18 cellular contexts compared by ENCODE assay signal in the genomic region with DNA sequence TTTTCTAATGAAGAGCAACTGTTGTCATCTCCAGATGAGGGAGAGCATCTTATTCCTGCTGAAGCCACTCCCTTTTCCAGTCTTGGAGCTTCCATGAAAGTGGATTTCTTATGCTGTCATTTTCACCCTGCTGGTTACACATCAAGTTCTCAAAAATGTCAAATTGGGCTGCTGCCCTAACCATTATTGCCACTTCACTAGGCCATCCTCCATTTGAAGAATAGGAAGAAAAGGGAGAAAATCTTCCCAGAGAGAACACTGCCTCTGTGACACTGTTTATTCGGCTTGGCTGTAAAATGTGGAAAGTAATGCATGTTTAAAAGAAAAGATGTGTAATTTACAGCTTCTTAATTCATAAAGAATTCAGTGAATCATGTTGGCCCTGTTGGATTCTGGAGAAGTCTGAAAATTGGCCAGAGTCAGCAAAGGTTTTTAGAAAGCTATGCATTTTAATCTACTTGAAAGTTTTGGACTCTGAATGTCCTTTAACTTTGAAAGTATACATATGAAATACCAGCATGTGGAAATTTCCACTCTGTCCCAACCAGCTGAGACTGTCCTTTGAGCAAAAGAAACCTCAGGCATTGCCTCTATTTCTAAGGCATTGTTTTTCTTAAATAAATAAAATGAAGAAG.
DNase-seq lines count a peak whose midpoint lies in the region; ATAC-seq and TF ChIP-seq lines count a peak whose summit lies in the region.
"Had no signal": no experiment of that assay in that cellular context is flagged by ENCODE, and none has a peak within 500 bp of the region (broad histone marks: within the 10 kb centered on the region; RNA-seq: fewer than 3 reads in every experiment).

No MANE protein-coding gene starts in this region.

- ATAC-seq in GM18505 (IDR thresholded peaks at IDR 0.05; ENCODE audit: unreplicated experiment) = no peak
- ATAC-seq: SK-N-SH treated with all-trans-retinoic acid at 6 μM for 48 hours had no signal

- TF ChIP-seq POLR2A in GM18505 (IDR thresholded peaks at IDR 0.05; ENCODE audit: borderline replicate concordance, extremely low read depth, insufficient read depth, insufficient read length) = no peak

- H3K4me3 ChIP-seq in astrocyte of the cerebellum (ENCODE audit: low read depth, low read length) = no peak overlapping the region
- no peak overlapping the region for H3K4me3 ChIP-seq in fibroblast of villous mesenchyme (ENCODE audit: low read depth, low read length)
- H3K4me3 ChIP-seq: upper lobe of left lung had no signal

- peak overlapping the region; percentile 6 for H3K27ac ChIP-seq in temporal lobe (ENCODE audit: low read depth, low read length)
- H3K27ac ChIP-seq: C4-2B, upper lobe of left lung had no signal

- TF ChIP-seq CTCF in astrocyte of the cerebellum (IDR thresholded peaks at IDR 0.05; ENCODE audit: low read depth, low read length, missing control alignments) (no peak), fibroblast of villous mesenchyme (IDR thresholded peaks at IDR 0.05; ENCODE audit: insufficient read depth, low read depth, low read length) (no peak)

- in situ Hi-C loops in astrocyte of the cerebellum (cut with HindIII; ENCODE audit: low sequenced_read_pairs) = no loop called here

- DNase-seq in NCI-H2171 treated with DMSO at 0.1 percent for 48 hours (lab: John Stamatoyannopoulos, UW) (peak; percentile 11), NCI-H2171 (lab: John Stamatoyannopoulos, UW) (no peak), astrocyte of the cerebellum (ENCODE audit: low read depth) (peak; percentile 49), fibroblast of villous mesenchyme (ENCODE audit: low read depth) (peak; percentile 61), retina (no peak)
- DNase-seq in activated effector memory CD4-positive, alpha-beta T cell treated with anti-CD3 and anti-CD28 coated beads, Interleukin-2, amount 50 U/mL, for 16 hours = no peak
- DNase-seq: activated CD4-positive, CD25-positive, alpha-beta regulatory T cell treated with anti-CD3 and anti-CD28 coated beads, Interleukin-2, amount 50 U/mL, for 72 hours; activated CD8-positive, alpha-beta memory T cell treated with anti-CD3 and anti-CD28 coated beads for 24 hours; dorsolateral prefrontal cortex; NCI-H1417 treated with DMSO at 0.1 percent for 48 hours; occipital lobe; stimulated activated CD4-positive, alpha-beta T cell treated with anti-CD3 and anti-CD28 coated beads, Interleukin-1b, Interleukin-23, amount 100 ng/mL, for 48 hours; T-helper 9 cell; upper lobe of left lung had no signal

Comparison
In these comparisons a context has a peak if more than half of its experiments do, and no peak if none do; other contexts are left out.
1. DNase-seq: peak in NCI-H2171 treated with DMSO at 0.1 percent for 48 hours (single experiment), astrocyte of the cerebellum (single experiment) and fibroblast of villous mesenchyme (single experiment); none in NCI-H2171 (single experiment), activated effector memory CD4-positive, alpha-beta T cell treated with anti-CD3 and anti-CD28 coated beads, Interleukin-2, amount 50 U/mL, for 16 hours (single experiment) and retina (single experiment).